1 cellular context compared by ENCODE assay signal in the genomic region with DNA sequence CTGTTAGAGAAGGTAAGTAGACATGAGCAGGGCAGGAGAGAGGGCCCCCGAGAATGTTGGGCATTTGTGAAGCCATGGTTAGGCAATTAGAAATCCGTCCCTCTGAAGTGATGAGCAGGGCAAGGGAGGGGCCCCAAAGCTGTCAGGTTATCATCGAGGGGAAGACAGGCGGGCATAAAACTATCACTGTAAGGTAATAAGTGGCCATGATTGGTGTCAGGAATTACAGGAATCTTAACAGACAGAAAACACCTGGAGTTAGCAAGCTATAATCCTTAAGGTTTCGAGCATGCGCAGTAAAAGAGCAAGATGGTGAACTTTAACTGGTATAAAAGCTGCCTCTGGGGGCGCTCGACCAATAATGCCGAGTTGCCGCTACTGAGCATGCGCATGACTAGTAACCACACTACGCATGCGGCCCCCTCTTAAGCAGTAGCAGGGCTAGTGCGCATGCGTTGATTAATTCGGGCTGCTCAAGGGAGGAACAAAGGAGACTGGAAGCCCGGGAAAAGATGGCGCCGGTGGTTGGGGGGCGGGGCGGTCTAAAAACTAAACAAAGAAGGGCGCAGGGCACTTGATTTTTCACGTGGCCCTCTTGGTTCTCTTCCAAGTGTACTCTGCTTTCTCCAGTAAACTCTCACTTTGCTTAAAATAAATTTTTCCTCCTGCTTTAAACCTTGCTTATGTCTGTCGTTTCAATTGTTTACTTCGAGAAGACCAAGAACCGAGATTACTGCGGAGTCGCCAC.
TF ChIP-seq lines count a peak whose summit lies in the region.

No MANE protein-coding gene starts in this region.

TF ChIP-seq in K562, 482 proteins besides CTCF, POLR2A, EP300 and RAD21 (continued from another document and continues in another):
- TF ChIP-seq MBD2 (IDR thresholded peaks at IDR 0.05; ENCODE audit: borderline replicate concordance, low read depth) (no peak), BHLHE40 (IDR thresholded peaks at IDR 0.05; ENCODE audit: low read length) (0 out of 2 replicates have a peak, but pooled peaks have one; percentile 13), KLF13 (tag; IDR thresholded peaks at IDR 0.05; ENCODE audit: borderline replicate concordance, low read depth) (peak; percentile 80), ELF1 (tag; IDR thresholded peaks at IDR 0.05) (peak; percentile 19; the same call in 1 of the 2 replicates), ZNF263 (CRISPR knock-in tag; IDR thresholded peaks at IDR 0.05; ENCODE audit: borderline replicate concordance) (no peak), MYC (IDR thresholded peaks at IDR 0.05; ENCODE audit: low read depth, low read length) (peak; percentile 42; the same call in 1 of the 2 replicates), MYC (CRISPR knock-in tag; IDR thresholded peaks at IDR 0.05; ENCODE audit: borderline replicate concordance, low read depth) (no peak), ZNF830 (CRISPR knock-in tag; IDR thresholded peaks at IDR 0.05) (no peak), BMI1 (IDR thresholded peaks at IDR 0.05; ENCODE audit: low read length) (no peak), RBM22 (IDR thresholded peaks at IDR 0.05; ENCODE audit: low read depth, low read length, poor library complexity, severe bottlenecking) (no peak), ZNF436 (CRISPR knock-in tag; IDR thresholded peaks at IDR 0.05) (no peak), NFIC (IDR thresholded peaks at IDR 0.05) (peak; percentile 25), TBL1XR1 (IDR thresholded peaks at IDR 0.05; ENCODE audit: low read length in 2 of 2) (no peak), POLR2B (IDR thresholded peaks at IDR 0.05; ENCODE audit: low read depth, partially characterized antibody) (peak; percentile 84), TSC22D4 (tag; IDR thresholded peaks at IDR 0.05) (no peak), NEUROD1 (IDR thresholded peaks at IDR 0.05; ENCODE audit: borderline replicate concordance, low read depth, low read length, partially characterized antibody) (no peak), MECOM (CRISPR knock-in tag; IDR thresholded peaks at IDR 0.05) (no peak), YY1 (IDR thresholded peaks at IDR 0.05; ENCODE audit: borderline replicate concordance in 1 of 3, control insufficient read depth in 1 of 3, extremely low read depth in 1 of 3, insufficient read depth in 3 of 3, insufficient read length in 1 of 3, insufficient replicate concordance in 2 of 3, low read depth in 1 of 3, low read length in 2 of 3) (peak; percentile 67 to 96 (median 90)), ZNF57 (CRISPR knock-in tag; IDR thresholded peaks at IDR 0.05) (0 out of 2 replicates have a peak, but pooled peaks have one; percentile 19), ZSCAN32 (CRISPR knock-in tag; IDR thresholded peaks at IDR 0.05) (peak; percentile 9; the same call in 1 of the 2 replicates), TEAD1 (CRISPR knock-in tag; IDR thresholded peaks at IDR 0.05) (0 out of 4 replicates have a peak, but pooled peaks of 1 of the 2 experiments have one; percentile 49), NFIX (CRISPR knock-in tag; IDR thresholded peaks at IDR 0.05; ENCODE audit: low read depth) (no peak), ZNF586 (CRISPR knock-in tag; conservative IDR thresholded peaks at IDR 0.05) (no peak)
- TF ChIP-seq, protein P1, sequence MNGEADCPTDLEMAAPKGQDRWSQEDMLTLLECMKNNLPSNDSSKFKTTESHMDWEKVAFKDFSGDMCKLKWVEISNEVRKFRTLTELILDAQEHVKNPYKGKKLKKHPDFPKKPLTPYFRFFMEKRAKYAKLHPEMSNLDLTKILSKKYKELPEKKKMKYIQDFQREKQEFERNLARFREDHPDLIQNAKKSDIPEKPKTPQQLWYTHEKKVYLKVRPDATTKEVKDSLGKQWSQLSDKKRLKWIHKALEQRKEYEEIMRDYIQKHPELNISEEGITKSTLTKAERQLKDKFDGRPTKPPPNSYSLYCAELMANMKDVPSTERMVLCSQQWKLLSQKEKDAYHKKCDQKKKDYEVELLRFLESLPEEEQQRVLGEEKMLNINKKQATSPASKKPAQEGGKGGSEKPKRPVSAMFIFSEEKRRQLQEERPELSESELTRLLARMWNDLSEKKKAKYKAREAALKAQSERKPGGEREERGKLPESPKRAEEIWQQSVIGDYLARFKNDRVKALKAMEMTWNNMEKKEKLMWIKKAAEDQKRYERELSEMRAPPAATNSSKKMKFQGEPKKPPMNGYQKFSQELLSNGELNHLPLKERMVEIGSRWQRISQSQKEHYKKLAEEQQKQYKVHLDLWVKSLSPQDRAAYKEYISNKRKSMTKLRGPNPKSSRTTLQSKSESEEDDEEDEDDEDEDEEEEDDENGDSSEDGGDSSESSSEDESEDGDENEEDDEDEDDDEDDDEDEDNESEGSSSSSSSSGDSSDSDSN (IDR thresholded peaks at IDR 0.05; ENCODE audit: borderline replicate concordance in 1 of 2, low read depth in 2 of 2, low read length in 2 of 2): no peak
- TF ChIP-seq, protein P2, sequence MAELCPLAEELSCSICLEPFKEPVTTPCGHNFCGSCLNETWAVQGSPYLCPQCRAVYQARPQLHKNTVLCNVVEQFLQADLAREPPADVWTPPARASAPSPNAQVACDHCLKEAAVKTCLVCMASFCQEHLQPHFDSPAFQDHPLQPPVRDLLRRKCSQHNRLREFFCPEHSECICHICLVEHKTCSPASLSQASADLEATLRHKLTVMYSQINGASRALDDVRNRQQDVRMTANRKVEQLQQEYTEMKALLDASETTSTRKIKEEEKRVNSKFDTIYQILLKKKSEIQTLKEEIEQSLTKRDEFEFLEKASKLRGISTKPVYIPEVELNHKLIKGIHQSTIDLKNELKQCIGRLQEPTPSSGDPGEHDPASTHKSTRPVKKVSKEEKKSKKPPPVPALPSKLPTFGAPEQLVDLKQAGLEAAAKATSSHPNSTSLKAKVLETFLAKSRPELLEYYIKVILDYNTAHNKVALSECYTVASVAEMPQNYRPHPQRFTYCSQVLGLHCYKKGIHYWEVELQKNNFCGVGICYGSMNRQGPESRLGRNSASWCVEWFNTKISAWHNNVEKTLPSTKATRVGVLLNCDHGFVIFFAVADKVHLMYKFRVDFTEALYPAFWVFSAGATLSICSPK (IDR thresholded peaks at IDR 0.05; ENCODE audit: borderline replicate concordance): no peak
- TF ChIP-seq, protein P3, sequence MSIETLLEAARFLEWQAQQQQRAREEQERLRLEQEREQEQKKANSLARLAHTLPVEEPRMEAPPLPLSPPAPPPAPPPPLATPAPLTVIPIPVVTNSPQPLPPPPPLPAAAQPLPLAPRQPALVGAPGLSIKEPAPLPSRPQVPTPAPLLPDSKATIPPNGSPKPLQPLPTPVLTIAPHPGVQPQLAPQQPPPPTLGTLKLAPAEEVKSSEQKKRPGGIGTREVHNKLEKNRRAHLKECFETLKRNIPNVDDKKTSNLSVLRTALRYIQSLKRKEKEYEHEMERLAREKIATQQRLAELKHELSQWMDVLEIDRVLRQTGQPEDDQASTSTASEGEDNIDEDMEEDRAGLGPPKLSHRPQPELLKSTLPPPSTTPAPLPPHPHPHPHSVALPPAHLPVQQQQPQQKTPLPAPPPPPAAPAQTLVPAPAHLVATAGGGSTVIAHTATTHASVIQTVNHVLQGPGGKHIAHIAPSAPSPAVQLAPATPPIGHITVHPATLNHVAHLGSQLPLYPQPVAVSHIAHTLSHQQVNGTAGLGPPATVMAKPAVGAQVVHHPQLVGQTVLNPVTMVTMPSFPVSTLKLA (conservative IDR thresholded peaks at IDR 0.05): peak; percentile 68 to 80; a peak in 2 of 4 replicates
- TF ChIP-seq, protein P4, sequence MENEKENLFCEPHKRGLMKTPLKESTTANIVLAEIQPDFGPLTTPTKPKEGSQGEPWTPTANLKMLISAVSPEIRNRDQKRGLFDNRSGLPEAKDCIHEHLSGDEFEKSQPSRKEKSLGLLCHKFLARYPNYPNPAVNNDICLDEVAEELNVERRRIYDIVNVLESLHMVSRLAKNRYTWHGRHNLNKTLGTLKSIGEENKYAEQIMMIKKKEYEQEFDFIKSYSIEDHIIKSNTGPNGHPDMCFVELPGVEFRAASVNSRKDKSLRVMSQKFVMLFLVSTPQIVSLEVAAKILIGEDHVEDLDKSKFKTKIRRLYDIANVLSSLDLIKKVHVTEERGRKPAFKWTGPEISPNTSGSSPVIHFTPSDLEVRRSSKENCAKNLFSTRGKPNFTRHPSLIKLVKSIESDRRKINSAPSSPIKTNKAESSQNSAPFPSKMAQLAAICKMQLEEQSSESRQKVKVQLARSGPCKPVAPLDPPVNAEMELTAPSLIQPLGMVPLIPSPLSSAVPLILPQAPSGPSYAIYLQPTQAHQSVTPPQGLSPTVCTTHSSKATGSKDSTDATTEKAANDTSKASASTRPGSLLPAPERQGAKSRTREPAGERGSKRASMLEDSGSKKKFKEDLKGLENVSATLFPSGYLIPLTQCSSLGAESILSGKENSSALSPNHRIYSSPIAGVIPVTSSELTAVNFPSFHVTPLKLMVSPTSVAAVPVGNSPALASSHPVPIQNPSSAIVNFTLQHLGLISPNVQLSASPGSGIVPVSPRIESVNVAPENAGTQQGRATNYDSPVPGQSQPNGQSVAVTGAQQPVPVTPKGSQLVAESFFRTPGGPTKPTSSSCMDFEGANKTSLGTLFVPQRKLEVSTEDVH (IDR thresholded peaks at IDR 0.05; ENCODE audit: low read depth, partially characterized antibody): peak; percentile 46
- TF ChIP-seq, protein P5, sequence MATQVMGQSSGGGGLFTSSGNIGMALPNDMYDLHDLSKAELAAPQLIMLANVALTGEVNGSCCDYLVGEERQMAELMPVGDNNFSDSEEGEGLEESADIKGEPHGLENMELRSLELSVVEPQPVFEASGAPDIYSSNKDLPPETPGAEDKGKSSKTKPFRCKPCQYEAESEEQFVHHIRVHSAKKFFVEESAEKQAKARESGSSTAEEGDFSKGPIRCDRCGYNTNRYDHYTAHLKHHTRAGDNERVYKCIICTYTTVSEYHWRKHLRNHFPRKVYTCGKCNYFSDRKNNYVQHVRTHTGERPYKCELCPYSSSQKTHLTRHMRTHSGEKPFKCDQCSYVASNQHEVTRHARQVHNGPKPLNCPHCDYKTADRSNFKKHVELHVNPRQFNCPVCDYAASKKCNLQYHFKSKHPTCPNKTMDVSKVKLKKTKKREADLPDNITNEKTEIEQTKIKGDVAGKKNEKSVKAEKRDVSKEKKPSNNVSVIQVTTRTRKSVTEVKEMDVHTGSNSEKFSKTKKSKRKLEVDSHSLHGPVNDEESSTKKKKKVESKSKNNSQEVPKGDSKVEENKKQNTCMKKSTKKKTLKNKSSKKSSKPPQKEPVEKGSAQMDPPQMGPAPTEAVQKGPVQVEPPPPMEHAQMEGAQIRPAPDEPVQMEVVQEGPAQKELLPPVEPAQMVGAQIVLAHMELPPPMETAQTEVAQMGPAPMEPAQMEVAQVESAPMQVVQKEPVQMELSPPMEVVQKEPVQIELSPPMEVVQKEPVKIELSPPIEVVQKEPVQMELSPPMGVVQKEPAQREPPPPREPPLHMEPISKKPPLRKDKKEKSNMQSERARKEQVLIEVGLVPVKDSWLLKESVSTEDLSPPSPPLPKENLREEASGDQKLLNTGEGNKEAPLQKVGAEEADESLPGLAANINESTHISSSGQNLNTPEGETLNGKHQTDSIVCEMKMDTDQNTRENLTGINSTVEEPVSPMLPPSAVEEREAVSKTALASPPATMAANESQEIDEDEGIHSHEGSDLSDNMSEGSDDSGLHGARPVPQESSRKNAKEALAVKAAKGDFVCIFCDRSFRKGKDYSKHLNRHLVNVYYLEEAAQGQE (CRISPR knock-in tag; IDR thresholded peaks at IDR 0.05; ENCODE audit: low read depth): no peak
- TF ChIP-seq, protein P6, sequence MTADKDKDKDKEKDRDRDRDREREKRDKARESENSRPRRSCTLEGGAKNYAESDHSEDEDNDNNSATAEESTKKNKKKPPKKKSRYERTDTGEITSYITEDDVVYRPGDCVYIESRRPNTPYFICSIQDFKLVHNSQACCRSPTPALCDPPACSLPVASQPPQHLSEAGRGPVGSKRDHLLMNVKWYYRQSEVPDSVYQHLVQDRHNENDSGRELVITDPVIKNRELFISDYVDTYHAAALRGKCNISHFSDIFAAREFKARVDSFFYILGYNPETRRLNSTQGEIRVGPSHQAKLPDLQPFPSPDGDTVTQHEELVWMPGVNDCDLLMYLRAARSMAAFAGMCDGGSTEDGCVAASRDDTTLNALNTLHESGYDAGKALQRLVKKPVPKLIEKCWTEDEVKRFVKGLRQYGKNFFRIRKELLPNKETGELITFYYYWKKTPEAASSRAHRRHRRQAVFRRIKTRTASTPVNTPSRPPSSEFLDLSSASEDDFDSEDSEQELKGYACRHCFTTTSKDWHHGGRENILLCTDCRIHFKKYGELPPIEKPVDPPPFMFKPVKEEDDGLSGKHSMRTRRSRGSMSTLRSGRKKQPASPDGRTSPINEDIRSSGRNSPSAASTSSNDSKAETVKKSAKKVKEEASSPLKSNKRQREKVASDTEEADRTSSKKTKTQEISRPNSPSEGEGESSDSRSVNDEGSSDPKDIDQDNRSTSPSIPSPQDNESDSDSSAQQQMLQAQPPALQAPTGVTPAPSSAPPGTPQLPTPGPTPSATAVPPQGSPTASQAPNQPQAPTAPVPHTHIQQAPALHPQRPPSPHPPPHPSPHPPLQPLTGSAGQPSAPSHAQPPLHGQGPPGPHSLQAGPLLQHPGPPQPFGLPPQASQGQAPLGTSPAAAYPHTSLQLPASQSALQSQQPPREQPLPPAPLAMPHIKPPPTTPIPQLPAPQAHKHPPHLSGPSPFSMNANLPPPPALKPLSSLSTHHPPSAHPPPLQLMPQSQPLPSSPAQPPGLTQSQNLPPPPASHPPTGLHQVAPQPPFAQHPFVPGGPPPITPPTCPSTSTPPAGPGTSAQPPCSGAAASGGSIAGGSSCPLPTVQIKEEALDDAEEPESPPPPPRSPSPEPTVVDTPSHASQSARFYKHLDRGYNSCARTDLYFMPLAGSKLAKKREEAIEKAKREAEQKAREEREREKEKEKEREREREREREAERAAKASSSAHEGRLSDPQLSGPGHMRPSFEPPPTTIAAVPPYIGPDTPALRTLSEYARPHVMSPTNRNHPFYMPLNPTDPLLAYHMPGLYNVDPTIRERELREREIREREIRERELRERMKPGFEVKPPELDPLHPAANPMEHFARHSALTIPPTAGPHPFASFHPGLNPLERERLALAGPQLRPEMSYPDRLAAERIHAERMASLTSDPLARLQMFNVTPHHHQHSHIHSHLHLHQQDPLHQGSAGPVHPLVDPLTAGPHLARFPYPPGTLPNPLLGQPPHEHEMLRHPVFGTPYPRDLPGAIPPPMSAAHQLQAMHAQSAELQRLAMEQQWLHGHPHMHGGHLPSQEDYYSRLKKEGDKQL (CRISPR knock-in tag; IDR thresholded peaks at IDR 0.05; ENCODE audit: borderline replicate concordance): no peak
- TF ChIP-seq, protein P7, sequence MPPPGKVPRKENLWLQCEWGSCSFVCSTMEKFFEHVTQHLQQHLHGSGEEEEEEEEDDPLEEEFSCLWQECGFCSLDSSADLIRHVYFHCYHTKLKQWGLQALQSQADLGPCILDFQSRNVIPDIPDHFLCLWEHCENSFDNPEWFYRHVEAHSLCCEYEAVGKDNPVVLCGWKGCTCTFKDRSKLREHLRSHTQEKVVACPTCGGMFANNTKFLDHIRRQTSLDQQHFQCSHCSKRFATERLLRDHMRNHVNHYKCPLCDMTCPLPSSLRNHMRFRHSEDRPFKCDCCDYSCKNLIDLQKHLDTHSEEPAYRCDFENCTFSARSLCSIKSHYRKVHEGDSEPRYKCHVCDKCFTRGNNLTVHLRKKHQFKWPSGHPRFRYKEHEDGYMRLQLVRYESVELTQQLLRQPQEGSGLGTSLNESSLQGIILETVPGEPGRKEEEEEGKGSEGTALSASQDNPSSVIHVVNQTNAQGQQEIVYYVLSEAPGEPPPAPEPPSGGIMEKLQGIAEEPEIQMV (tag; conservative IDR thresholded peaks at IDR 0.05; ENCODE audit: low read depth): no peak
- TF ChIP-seq, protein P8, sequence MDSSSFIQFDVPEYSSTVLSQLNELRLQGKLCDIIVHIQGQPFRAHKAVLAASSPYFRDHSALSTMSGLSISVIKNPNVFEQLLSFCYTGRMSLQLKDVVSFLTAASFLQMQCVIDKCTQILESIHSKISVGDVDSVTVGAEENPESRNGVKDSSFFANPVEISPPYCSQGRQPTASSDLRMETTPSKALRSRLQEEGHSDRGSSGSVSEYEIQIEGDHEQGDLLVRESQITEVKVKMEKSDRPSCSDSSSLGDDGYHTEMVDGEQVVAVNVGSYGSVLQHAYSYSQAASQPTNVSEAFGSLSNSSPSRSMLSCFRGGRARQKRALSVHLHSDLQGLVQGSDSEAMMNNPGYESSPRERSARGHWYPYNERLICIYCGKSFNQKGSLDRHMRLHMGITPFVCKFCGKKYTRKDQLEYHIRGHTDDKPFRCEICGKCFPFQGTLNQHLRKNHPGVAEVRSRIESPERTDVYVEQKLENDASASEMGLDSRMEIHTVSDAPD (CRISPR knock-in tag; IDR thresholded peaks at IDR 0.05): no peak
